Comparison of ENCODE assay signal across 8 cellular contexts in the genomic region with DNA sequence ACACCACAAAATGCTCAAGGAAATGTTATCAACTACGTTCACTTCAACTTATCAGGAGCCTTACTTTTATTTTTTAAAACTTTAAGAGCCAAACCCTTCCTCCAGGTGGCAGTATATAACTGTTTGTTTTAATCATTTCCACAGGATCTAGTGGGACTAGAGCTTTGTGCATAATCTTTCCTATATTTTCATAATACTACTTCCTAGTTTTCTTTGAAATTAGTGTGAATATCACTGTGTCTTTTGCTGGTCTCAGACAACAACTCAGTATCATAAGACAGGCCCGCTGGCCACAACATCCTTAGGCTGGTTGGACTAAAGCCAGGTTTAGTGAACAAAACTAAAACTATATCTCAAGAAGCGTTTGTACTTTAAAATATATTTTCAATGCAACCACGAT.
A peak's percentile ranks its signal among the peaks of the same experiment; 100 is the strongest.
DNase-seq lines count a peak whose midpoint lies in the region; TF ChIP-seq lines count a peak whose summit lies in the region.

No MANE protein-coding gene starts in this region.

- 54% methylated on average over 4 of the region's 4 CpGs for WGBS in prostate gland

- peak; percentile 25 to 44 for DNase-seq in SHP77 (lab: John Stamatoyannopoulos, UW)
- no peak for DNase-seq in SHP77 treated with DMSO at 0.1 percent for 48 hours (lab: John Stamatoyannopoulos, UW)
- peak; percentile 71 for DNase-seq in NCI-H1105 treated with DMSO at 0.1 percent for 48 hours (lab: John Stamatoyannopoulos, UW)
- peak; percentile 84 for DNase-seq in fibroblast of peridontal ligament (ENCODE audit: extremely low read depth)
- DNase-seq in prostate gland (ENCODE audit: low spot score): peak; percentile 23
- no peak for DNase-seq in activated effector memory CD4-positive, alpha-beta T cell treated with anti-CD3 and anti-CD28 coated beads, Interleukin-2, amount 50 U/mL, for 16 hours
- DNase-seq in stimulated activated naive CD4-positive, alpha-beta T cell treated with Interleukin-2 at 50 U/mL for 16 hours (lab: John Stamatoyannopoulos, UW): no peak

- H2AFZ ChIP-seq in SU-DHL-6 (ENCODE audit: low read depth, low read length, severe bottlenecking): no peak overlapping the region

- TF ChIP-seq POLR2A in prostate gland (IDR thresholded peaks at IDR 0.05): no peak

- intact Hi-C loops in prostate gland (cut with DNase I): loop anchor here (2.0 to 5.0 kb wide), 2 partner anchors 382 to 404 kb away; no protein-coding TSS in a partner anchor

- H3K4me1 ChIP-seq in prostate gland (replicated peaks): no peaks in the 10 kb centered on the region

- TF ChIP-seq CTCF in SU-DHL-6 (IDR thresholded peaks at IDR 0.05; ENCODE audit: insufficient read depth, low read length, poor library complexity, severe bottlenecking): peak; percentile 51
- TF ChIP-seq CTCF in prostate gland (IDR thresholded peaks at IDR 0.05): peak in 3 of 4 experiments; percentile 68 to 80 (median 75)

- H3K4me3 ChIP-seq in SU-DHL-6 (ENCODE audit: insufficient read depth, low read length, poor library complexity, severe bottlenecking): no peak overlapping the region
- no peak overlapping the region for H3K4me3 ChIP-seq in prostate gland

- H3K79me2 ChIP-seq in SU-DHL-6 (ENCODE audit: insufficient read depth, low read length): no peaks in the 10 kb centered on the region

- H3K4me2 ChIP-seq in SU-DHL-6 (ENCODE audit: low read depth, low read length, poor library complexity, severe bottlenecking): no peak overlapping the region

- no peaks in the 10 kb centered on the region for H3F3A ChIP-seq in SU-DHL-6 (ENCODE audit: insufficient read depth)

- no peaks in the 10 kb centered on the region for H3K9me2 ChIP-seq in SU-DHL-6 (replicated peaks; ENCODE audit: insufficient read depth, low read length)

- H3K9me3 ChIP-seq in SU-DHL-6 (ENCODE audit: insufficient read depth, low read length) (no peaks in the 10 kb centered on the region), prostate gland (no peaks in the 10 kb centered on the region)

- H3K36me3 ChIP-seq in SU-DHL-6 (ENCODE audit: low read length) (no peaks in the 10 kb centered on the region), prostate gland (no peaks in the 10 kb centered on the region)

- H3K27me3 ChIP-seq in SU-DHL-6 (ENCODE audit: low read length) (no peaks in the 10 kb centered on the region), prostate gland (replicated peaks; ENCODE audit: insufficient read depth) (no peaks in the 10 kb centered on the region)

- H3K27ac ChIP-seq in SU-DHL-6 (ENCODE audit: low read depth, low read length): no peak overlapping the region
- H3K27ac ChIP-seq in prostate gland: no peak overlapping the region

- no peak overlapping the region for H3K9ac ChIP-seq in SU-DHL-6 (ENCODE audit: low read length)

- no peaks in the 10 kb centered on the region for H4K20me1 ChIP-seq in SU-DHL-6 (ENCODE audit: low read depth, low read length)

Comparison
In these comparisons a context has a peak if more than half of its experiments do, and no peak if none do; other contexts are left out.
1. DNase-seq: peak in SHP77 (2 of 2), NCI-H1105 treated with DMSO at 0.1 percent for 48 hours (single experiment), fibroblast of peridontal ligament (single experiment) and prostate gland (single experiment); none in SHP77 treated with DMSO at 0.1 percent for 48 hours (single experiment), activated effector memory CD4-positive, alpha-beta T cell treated with anti-CD3 and anti-CD28 coated beads, Interleukin-2, amount 50 U/mL, for 16 hours (single experiment) and stimulated activated naive CD4-positive, alpha-beta T cell treated with Interleukin-2 at 50 U/mL for 16 hours (single experiment).